Comparison of ENCODE assay signal across 1 cellular context in genomic region chr5:114367029-114367428, GRCh38.
TF ChIP-seq lines count a peak whose summit lies in the region.

No MANE protein-coding gene starts in this region.

TF ChIP-seq in endothelial cell of umbilical vein, 7 proteins besides CTCF, POLR2A, EP300 and RAD21:
- TF ChIP-seq EZH2 (IDR thresholded peaks at IDR 0.05; ENCODE audit: borderline replicate concordance, low read depth, low read length, severe bottlenecking), result no peak
- no peak for TF ChIP-seq MAX (IDR thresholded peaks at IDR 0.05; ENCODE audit: insufficient read depth, insufficient read length)
- no peak for TF ChIP-seq JUN (IDR thresholded peaks at IDR 0.05; ENCODE audit: borderline replicate concordance, insufficient read depth, insufficient read length, low read depth)
- TF ChIP-seq MYC (IDR thresholded peaks at IDR 0.05; ENCODE audit: low read depth, low read length), result no peak
- TF ChIP-seq GATA2 (IDR thresholded peaks at IDR 0.05; ENCODE audit: insufficient read depth, insufficient read length, low read depth, low read length), result no peak
TF ChIP-seq in endothelial cell of umbilical vein: peak in this region for 0.
